Comparison of ENCODE assay signal across 13 cellular contexts in the genomic region with DNA sequence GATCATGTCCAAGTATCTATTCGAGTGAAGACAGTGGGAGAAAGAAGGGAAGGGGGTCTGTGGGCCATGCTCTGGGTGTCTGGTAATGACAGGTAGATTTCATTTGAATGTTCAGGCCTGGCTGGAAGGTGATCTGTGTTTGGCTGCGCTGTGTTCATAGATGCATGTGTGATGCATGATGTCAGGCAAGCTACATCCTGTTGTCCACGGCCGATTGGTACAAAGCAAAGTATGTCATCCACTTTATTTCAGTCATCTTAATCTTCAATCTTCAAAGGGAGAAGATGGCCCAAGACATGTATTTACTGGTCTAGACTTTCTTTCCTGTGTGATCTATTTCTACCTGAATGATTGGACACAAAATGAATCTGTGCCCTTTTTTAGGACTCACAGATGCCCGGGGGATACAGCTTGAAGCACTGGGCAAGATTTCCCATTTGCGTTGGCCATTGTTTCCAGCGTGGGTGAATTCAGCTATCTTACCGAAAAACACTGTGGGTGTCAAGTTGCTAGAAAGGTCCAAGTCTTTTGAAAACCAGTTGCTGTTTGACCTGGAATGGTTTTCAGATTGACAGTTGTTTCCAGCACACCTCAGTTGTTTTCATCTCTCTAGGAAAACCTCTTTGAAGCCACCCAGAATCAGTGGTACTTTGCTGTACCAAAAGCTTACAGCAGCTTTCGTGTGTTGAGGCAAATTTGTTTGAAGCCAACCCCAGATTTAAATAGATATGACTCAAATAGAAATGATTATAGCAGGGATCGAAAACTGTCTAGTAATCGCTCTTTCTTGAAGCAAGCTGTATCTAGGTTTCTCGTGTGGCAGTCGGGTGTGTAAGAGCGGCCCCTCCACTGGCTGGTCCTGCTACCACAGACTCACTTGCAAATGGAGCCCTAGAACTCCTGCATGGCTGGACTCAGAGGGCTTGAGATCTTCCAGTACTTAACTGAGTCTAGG.
A peak's percentile ranks its signal among the peaks of the same experiment; 100 is the strongest.
DNase-seq lines count a peak whose midpoint lies in the region; ATAC-seq, FAIRE-seq and TF ChIP-seq lines count a peak whose summit lies in the region.
"Had no signal": no experiment of that assay in that cellular context is flagged by ENCODE, and none has a peak within 500 bp of the region (broad histone marks: within the 10 kb centered on the region; RNA-seq: fewer than 3 reads in every experiment).

No MANE protein-coding gene starts in this region.

- TF ChIP-seq POLR2A in GM15510 (IDR thresholded peaks at IDR 0.05; ENCODE audit: borderline replicate concordance, extremely low read depth, insufficient read length) (peak; percentile 45), GM19193 (IDR thresholded peaks at IDR 0.05; ENCODE audit: extremely low read depth, insufficient read depth, insufficient read length) (peak; percentile 66)

- DNase-seq in RPMI8226 (peak; percentile 88), substantia nigra (lab: John Stamatoyannopoulos, UW) (no peak), GM19239 (ENCODE audit: insufficient read length, low spot score) (no peak), DMS79 treated with DMSO at 0.1 percent for 48 hours (lab: John Stamatoyannopoulos, UW) (no peak)
- no peak for DNase-seq in effector CD8-positive, alpha-beta T cell (lab: John Stamatoyannopoulos, UW)
- DNase-seq: activated gamma-delta T cell; SK-N-SH; stimulated activated CD4-positive, alpha-beta T cell treated with anti-CD3 and anti-CD28 coated beads, Interleukin-4, amount 100 ng/mL, for 1 hour had no signal

- H3K27ac ChIP-seq in substantia nigra (ENCODE audit: low read depth, low read length, poor library complexity, severe bottlenecking), result no peak overlapping the region
- H3K27ac ChIP-seq: HL-60, vagina had no signal

- no peak for FAIRE-seq in GM19239 (lab: Jason Lieb, UNC)

- peak; percentile 50 for ATAC-seq in HG02852 (IDR thresholded peaks at IDR 0.05; ENCODE audit: unreplicated experiment)
